Comparison of ENCODE assay signal across 9 cellular contexts in the genomic region with DNA sequence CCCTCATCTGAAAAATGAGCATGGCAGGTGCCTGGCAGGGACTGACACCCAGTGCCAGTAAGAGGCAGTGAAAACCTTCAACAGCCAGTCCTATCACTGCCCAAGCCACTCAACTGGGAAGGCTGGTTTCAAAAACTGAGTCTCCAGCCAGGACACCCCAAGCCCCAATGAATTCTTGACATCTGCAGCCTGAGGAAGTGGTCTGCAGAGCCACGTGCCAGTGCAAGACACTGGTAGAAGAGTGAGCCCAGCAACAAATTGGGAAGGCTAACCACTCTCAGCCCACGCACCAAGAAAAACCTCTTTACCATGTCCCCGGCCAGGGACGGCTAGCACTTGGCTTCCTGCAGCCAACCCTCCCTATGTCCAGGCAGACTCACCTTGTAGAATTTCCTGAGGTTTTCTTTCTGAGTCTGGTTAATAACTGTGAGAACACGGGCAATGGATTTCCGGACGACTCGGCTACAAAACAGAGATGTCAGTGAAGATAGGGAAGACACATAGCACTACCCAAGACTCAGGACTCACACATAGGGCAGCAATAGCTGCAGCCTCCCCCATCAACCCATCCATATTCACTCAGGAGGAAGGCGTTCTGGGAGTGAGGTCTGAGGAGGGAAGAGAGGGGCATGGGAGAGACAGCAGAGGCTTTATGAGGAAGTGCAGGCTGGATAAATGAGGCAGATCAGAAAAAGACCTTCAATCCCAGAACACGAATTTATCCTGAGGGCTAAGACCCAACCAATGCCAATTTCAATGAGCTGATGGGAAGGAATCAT. TPM values are rescaled to one million over a fixed set of nuclear protein-coding genes. Genes with fewer than 3 reads are reported as not detected.
DNase-seq lines count a peak whose midpoint lies in the region; ATAC-seq and TF ChIP-seq lines count a peak whose summit lies in the region.
"Had no signal": no experiment of that assay in that cellular context is flagged by ENCODE, and none has a peak within 500 bp of the region (broad histone marks: within the 10 kb centered on the region; RNA-seq: fewer than 3 reads in every experiment).

No MANE protein-coding gene starts in this region.

- H3K27ac Mint-ChIP-seq in T-cell: peak overlapping the region; percentile 68 to 91

- H3K9ac ChIP-seq in HCT116 (ENCODE audit: low read length) (peak overlapping the region; percentile 92), fibroblast of lung (ENCODE audit: insufficient read depth, low read length) (peak overlapping the region; percentile 98), skeletal muscle satellite cell (ENCODE audit: low read depth, low read length) (peak overlapping the region; percentile 99)

- no peaks in the 10 kb centered on the region for H3K9me3 Mint-ChIP-seq in T-cell

- BruUV-seq in HCT116 (replicated peaks; lab: Mats Ljungman, UMichigan): no TSS peak

- H3K36me3 ChIP-seq in HCT116 (ENCODE audit: control insufficient read depth in 1 of 2, insufficient read depth in 2 of 2, low read length in 2 of 2): peaks cover 33 to 46% of the 10 kb centered on the region in 2 experiments
- H3K36me3 ChIP-seq in fibroblast of lung (ENCODE audit: control insufficient read depth, insufficient read depth, low read length): peaks cover 36% of the 10 kb centered on the region
- peaks cover 53% of the 10 kb centered on the region for H3K36me3 ChIP-seq in skeletal muscle satellite cell (ENCODE audit: insufficient read depth, low read length)

- no peak for ATAC-seq in HCT116
- ATAC-seq in T-cell (replicated peaks in 1 of 4): no peak

- peaks cover 15 to 38% (median 33%) of the 10 kb centered on the region in 3 donors for H3K4me1 Mint-ChIP-seq in T-cell

- CTCF ChIA-PET in HCT116 (lab: Charles Lee): interaction anchor here (11.7 kb wide), 1 partner anchor 86 kb away, joined by 601 read pairs; a partner anchor contains a TSS
- CTCF ChIA-PET in T-cell (lab: Charles Lee): interaction anchor here in 1 of 2 donors (0.5 to 1.1 kb wide), 2 partner anchors 34 to 327 kb away, joined by 3 to 4 read pairs; no protein-coding TSS in a partner anchor

- H3K4me1 ChIP-seq in HCT116 (ENCODE audit: control insufficient read depth in 1 of 2, insufficient read depth in 2 of 2, low read length in 2 of 2) (peaks cover 19 to 57% of the 10 kb centered on the region in 2 experiments), fibroblast of lung (ENCODE audit: control insufficient read depth, extremely low read depth, insufficient read depth, low read length) (peaks cover 3% of the 10 kb centered on the region), skeletal muscle satellite cell (ENCODE audit: control insufficient read depth, insufficient read depth, low read length) (peaks cover 23% of the 10 kb centered on the region)

- H4K20me1 ChIP-seq in HCT116 (ENCODE audit: insufficient read depth): peaks cover 50% of the 10 kb centered on the region
- peaks cover 4% of the 10 kb centered on the region for H4K20me1 ChIP-seq in fibroblast of lung (ENCODE audit: control insufficient read depth, extremely low read depth, insufficient read depth, low read length)

- DNase-seq in HCT116 (ENCODE audit: low read depth, low spot score) (no peak), T-cell (no peak), fibroblast of lung (ENCODE audit: low read depth in 2 of 2) (no peak), AG08395 (ENCODE audit: low spot score) (no peak), NOMO-1 treated with dmso at 0.1 percent for 144 hours (lab: John Stamatoyannopoulos, UW; ENCODE audit: unreplicated experiment) (no peak), SHP77 (lab: John Stamatoyannopoulos, UW) (no peak)

- no peaks in the 10 kb centered on the region for H3K9me2 ChIP-seq in HCT116 (ENCODE audit: insufficient read depth)

- H2AFZ ChIP-seq in HCT116 (ENCODE audit: low read depth, low read length, poor library complexity, severe bottlenecking) (no peak overlapping the region), fibroblast of lung (ENCODE audit: low read length) (no peak overlapping the region)

- H3K27me3 ChIP-seq in HCT116 (ENCODE audit: insufficient read depth, low read length) (no peaks in the 10 kb centered on the region), fibroblast of lung (ENCODE audit: control insufficient read depth, insufficient read depth, low read length) (no peaks in the 10 kb centered on the region), skeletal muscle satellite cell (ENCODE audit: control insufficient read depth, insufficient read depth, low read length) (no peaks in the 10 kb centered on the region)

- H3K27ac ChIP-seq in HCT116 (ENCODE audit: low read depth, low read length): peak overlapping the region; percentile 96
- H3K27ac ChIP-seq in fibroblast of lung (ENCODE audit: insufficient read depth, low read length): peak overlapping the region; percentile 93

- H3K79me2 ChIP-seq in HCT116 (ENCODE audit: insufficient read depth, low read length): peaks cover 43% of the 10 kb centered on the region
- peaks cover 36% of the 10 kb centered on the region for H3K79me2 ChIP-seq in fibroblast of lung (ENCODE audit: control insufficient read depth, insufficient read depth, low read length)

- H3K4me3 Mint-ChIP-seq in T-cell: peak overlapping the region; percentile 90 to 93 (median 92)

- RAD21 ChIA-PET in HCT116 (lab: Charles Lee; ENCODE audit: low non-redundant PET in 1 of 2, low total read pairs in 2 of 2, uncharacterized antibody in 2 of 2, unreplicated experiment in 2 of 2): no interaction called here

- TF ChIP-seq CTCF in HCT116 (IDR thresholded peaks at IDR 0.05 in 2 of 3, conservative IDR thresholded peaks at IDR 0.05 in 1 of 3; ENCODE audit: borderline replicate concordance in 1 of 3, insufficient read depth in 1 of 3, low read depth in 2 of 3, low read length in 2 of 3) (no peak), fibroblast of lung (conservative IDR thresholded peaks at IDR 0.05 in 1 of 2, IDR thresholded peaks at IDR 0.05 in 1 of 2; ENCODE audit: low read depth in 1 of 2, low read length in 2 of 2) (no peak)

- POLR2A ChIA-PET in HCT116 (lab: Charles Lee): interaction anchor here (1.7 to 2.6 kb wide), 2 partner anchors 12 to 89 kb away, joined by 4 to 7 read pairs; a partner anchor contains a TSS
- POLR2A ChIA-PET in T-cell (lab: Charles Lee): no interaction called here

- intact Hi-C loops in HCT116 (cut with micrococcal nuclease): loop anchor here (5.0 to 10.0 kb wide), 2 partner anchors 282 to 445 kb away; a partner anchor contains a TSS

- H3K27me3 Mint-ChIP-seq in T-cell: no peaks in the 10 kb centered on the region

- H3K4me2 ChIP-seq in HCT116 (ENCODE audit: low read length) (peak overlapping the region; percentile 96), fibroblast of lung (ENCODE audit: extremely low read depth, insufficient read depth, low read length) (peak overlapping the region; percentile 88), skeletal muscle satellite cell (ENCODE audit: low read length) (peak overlapping the region; percentile 99)

- H3K4me3 ChIP-seq in HCT116 (replicated peaks in 1 of 2; ENCODE audit: low read depth in 1 of 2, low read length in 2 of 2) (peak overlapping the region; percentile 89 to 100), fibroblast of lung (replicated peaks in 1 of 4; ENCODE audit: control extremely low read depth in 1 of 4, insufficient read depth in 1 of 4, low read depth in 3 of 4, low read length in 4 of 4) (peak overlapping the region; percentile 87 to 99 (median 96)), skeletal muscle satellite cell (ENCODE audit: low read length) (peak overlapping the region; percentile 97)

- TF ChIP-seq POLR2A in HCT116 (IDR thresholded peaks at IDR 0.05; ENCODE audit: borderline replicate concordance, extremely low read depth, insufficient read depth, insufficient read length): no peak

- no peak for TF ChIP-seq RAD21 in HCT116 (IDR thresholded peaks at IDR 0.05; ENCODE audit: low read depth)

- H3K9me3 ChIP-seq in HCT116 (ENCODE audit: control insufficient read depth in 1 of 2, insufficient read depth in 1 of 2, low read depth in 1 of 2, low read length in 2 of 2): no peaks in the 10 kb centered on the region
- H3K9me3 ChIP-seq in fibroblast of lung (ENCODE audit: control insufficient read depth, insufficient read depth, low read depth, low read length): no peaks in the 10 kb centered on the region
- H3K9me3 ChIP-seq in skeletal muscle satellite cell (replicated peaks; ENCODE audit: low read length): no peaks in the 10 kb centered on the region

- peaks cover 30% of the 10 kb centered on the region for H3K36me3 Mint-ChIP-seq in T-cell

TF ChIP-seq in HCT116, 20 proteins besides CTCF, POLR2A, EP300 and RAD21 (continues in another document):
- no peak for TF ChIP-seq ELF1 (IDR thresholded peaks at IDR 0.05; ENCODE audit: borderline replicate concordance, low read depth)
- no peak for TF ChIP-seq EZH2phosphoT487 (IDR thresholded peaks at IDR 0.05; ENCODE audit: borderline replicate concordance)
- no peak for TF ChIP-seq JUND (IDR thresholded peaks at IDR 0.05)
- no peak for TF ChIP-seq ZNF274 (IDR thresholded peaks at IDR 0.05; ENCODE audit: low read depth, low read length)
- no peak for TF ChIP-seq EZH2 (IDR thresholded peaks at IDR 0.05)

RNA-seq across cellular contexts. Expression of a gene that starts 1.8 kb away (rescaled TPM):
- total RNA-seq in HCT116 (2021; ENCODE audit: unreplicated experiment) (1,754 TPM), T-cell (1,000 to 10,000 TPM; 1,564 to 1,845 (median 1,785) TPM), fibroblast of lung (1,957 and 2,451 TPM in 2 replicates)
- polyA plus RNA-seq in HCT116 (2012): 2,813 and 3,271 TPM in 2 replicates
- 1,593 and 1,989 TPM in 2 replicates for polyA plus RNA-seq in fibroblast of lung
- 2,564 and 3,355 TPM in 2 replicates for polyA plus RNA-seq in fibroblast of lung (2012)
- polyA minus RNA-seq in fibroblast of lung (ENCODE audit: low replicate concordance): 391 and 438 TPM in 2 replicates
- 2,748 and 3,436 TPM in 2 replicates for total RNA-seq in skeletal muscle satellite cell (2012; rRNA removed)

RNA-seq across cellular contexts. Expression of a gene that starts 1.9 kb away (rescaled TPM):
- total RNA-seq in HCT116 (2021; ENCODE audit: unreplicated experiment) (50.0 TPM), T-cell (10 to 100 TPM; 29.1 to 55.3 (median 35.9) TPM), fibroblast of lung (11.0 and 13.2 TPM in 2 replicates)
- 41.9 and 42.2 TPM in 2 replicates for polyA plus RNA-seq in HCT116 (2012)
- 48.9 and 62.2 TPM in 2 replicates for polyA plus RNA-seq in fibroblast of lung
- 41.5 and 52.6 TPM in 2 replicates for polyA plus RNA-seq in fibroblast of lung (2012)
- polyA minus RNA-seq in fibroblast of lung (ENCODE audit: low replicate concordance): 3.3 and 6.5 TPM in 2 replicates
- 16.8 and 19.5 TPM in 2 replicates for total RNA-seq in skeletal muscle satellite cell (2012; rRNA removed)

RNA-seq across cellular contexts. Expression of a gene that starts 6.7 kb away (rescaled TPM):
- total RNA-seq in HCT116 (2021; ENCODE audit: unreplicated experiment) (not detected), T-cell (not detected), fibroblast of lung (not detected in 2 replicates)
- polyA plus RNA-seq in HCT116 (2012): not detected in 2 replicates
- not detected in 2 replicates for polyA plus RNA-seq in fibroblast of lung
- polyA plus RNA-seq in fibroblast of lung (2012): not detected in 2 replicates
- polyA minus RNA-seq in fibroblast of lung (ENCODE audit: low replicate concordance): not detected in 2 replicates
- total RNA-seq in skeletal muscle satellite cell (2012; rRNA removed): not detected in 2 replicates
- total RNA-seq: mesenteric fat pad, ureter had no signal
